Comparison of ENCODE assay signal across 1 cellular context in the genomic region with DNA sequence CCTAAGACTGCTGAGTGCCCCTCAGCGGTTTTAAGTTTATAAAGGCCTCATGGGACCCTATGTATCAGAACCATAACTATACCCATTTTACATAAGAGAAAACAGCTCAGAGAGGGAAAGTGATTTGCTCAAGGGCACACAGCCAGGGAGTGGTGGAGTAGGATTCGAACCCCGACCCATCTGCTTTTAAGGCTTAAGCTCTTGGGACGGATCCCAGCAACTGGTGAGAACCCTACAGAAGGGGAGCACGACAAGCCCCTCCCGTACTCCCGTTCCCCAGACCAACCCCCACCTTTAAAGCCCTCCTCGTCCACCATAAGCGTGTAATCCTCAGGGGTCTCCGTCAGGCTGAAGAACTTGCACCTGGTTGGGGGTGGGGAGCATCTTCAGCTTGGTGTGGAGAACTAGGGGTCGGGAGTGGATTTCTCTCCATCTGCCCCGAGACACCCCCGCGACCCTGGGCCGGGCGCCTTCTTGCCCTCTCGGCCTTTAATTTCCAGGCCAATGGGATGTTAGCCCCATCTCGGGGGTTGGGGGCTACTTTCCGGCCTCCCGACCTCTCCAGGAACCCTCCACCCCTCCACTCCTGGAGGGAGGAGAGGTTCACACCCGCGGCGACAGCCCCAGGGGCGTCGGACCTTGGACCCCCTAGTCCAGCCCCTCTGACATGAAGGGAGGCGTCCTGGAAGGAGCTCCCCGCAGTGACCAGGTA.
TF ChIP-seq lines count a peak whose summit lies in the region.

No MANE protein-coding gene starts in this region.

TF ChIP-seq in SK-N-SH, 30 proteins besides CTCF, POLR2A, EP300 and RAD21 (continued from another document):
- TF ChIP-seq, protein P1, sequence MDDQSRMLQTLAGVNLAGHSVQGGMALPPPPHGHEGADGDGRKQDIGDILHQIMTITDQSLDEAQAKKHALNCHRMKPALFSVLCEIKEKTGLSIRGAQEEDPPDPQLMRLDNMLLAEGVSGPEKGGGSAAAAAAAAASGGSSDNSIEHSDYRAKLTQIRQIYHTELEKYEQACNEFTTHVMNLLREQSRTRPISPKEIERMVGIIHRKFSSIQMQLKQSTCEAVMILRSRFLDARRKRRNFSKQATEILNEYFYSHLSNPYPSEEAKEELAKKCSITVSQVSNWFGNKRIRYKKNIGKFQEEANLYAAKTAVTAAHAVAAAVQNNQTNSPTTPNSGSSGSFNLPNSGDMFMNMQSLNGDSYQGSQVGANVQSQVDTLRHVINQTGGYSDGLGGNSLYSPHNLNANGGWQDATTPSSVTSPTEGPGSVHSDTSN (IDR thresholded peaks at IDR 0.05) = no peak
- TF ChIP-seq JUND (IDR thresholded peaks at IDR 0.05) (no peak), FOXJ3 (CRISPR knock-in tag; IDR thresholded peaks at IDR 0.05) (no peak), MEF2A (IDR thresholded peaks at IDR 0.05; ENCODE audit: borderline replicate concordance, low read depth) (no peak), GABPA (IDR thresholded peaks at IDR 0.05; ENCODE audit: low read depth) (no peak)
TF ChIP-seq in SK-N-SH: peak in this region for 0.
